23 cellular contexts compared by ENCODE assay signal in genomic region chr16:57376313-57376818, GRCh38. TPM values are rescaled to one million over a fixed set of nuclear protein-coding genes. Genes with fewer than 3 reads are reported as not detected.
DNase-seq lines count a peak whose midpoint lies in the region; ATAC-seq, FAIRE-seq and TF ChIP-seq lines count a peak whose summit lies in the region.
"Had no signal": no experiment of that assay in that cellular context is flagged by ENCODE, and none has a peak within 500 bp of the region (broad histone marks: within the 10 kb centered on the region; RNA-seq: fewer than 3 reads in every experiment).

No MANE protein-coding gene starts in this region.

- in situ Hi-C loops in HepG2 (cut with HindIII; ENCODE audit: extremely low pct_ligation_motif_present, low pct_unique_long_range_greater_than_20kb), result no loop called here

- peak overlapping the region; percentile 8 for H3K27ac Mint-ChIP-seq in activated naive CD8-positive, alpha-beta T cell treated with anti-CD3 and anti-CD28 coated beads for 36 hours
- H3K27ac Mint-ChIP-seq in memory B cell, result peak overlapping the region; percentile 81
- no peak overlapping the region for H3K27ac Mint-ChIP-seq in WTC11
- H3K27ac Mint-ChIP-seq: CD14-positive monocyte, HFFc6, IgD-negative memory B cell had no signal

- H3K36me3 ChIP-seq in HepG2 (replicated peaks in 1 of 2; ENCODE audit: control insufficient read depth in 1 of 2, insufficient read depth in 2 of 2, low read length in 2 of 2) (peaks cover 22 to 39% of the 10 kb centered on the region in 2 experiments), right lobe of liver (peaks cover 0 to under 1% (median 0%) of the 10 kb centered on the region in 4 donors)

- H4K20me1 ChIP-seq in HepG2 (ENCODE audit: insufficient read depth, low read length), result peaks cover 9% of the 10 kb centered on the region; the same call in 1 of the 2 replicates

- intact Hi-C loops in HepG2 (cut with micrococcal nuclease; ENCODE audit: unreplicated experiment) (no loop called here), right lobe of liver (cut with DNase I) (loop anchor here in 1 of 2 donors (10.0 kb wide), 1 partner anchor 72 kb away; no protein-coding TSS in a partner anchor)

- H3K4me1 ChIP-seq in HepG2 (ENCODE audit: insufficient read depth, low read length), result peaks cover 70% of the 10 kb centered on the region
- H3K4me1 ChIP-seq in right lobe of liver, result peaks cover 0 to 36% (median 8%) of the 10 kb centered on the region in 4 donors

- TF ChIP-seq RAD21 in HepG2 (CRISPR knock-in tag; IDR thresholded peaks at IDR 0.05), result no peak

- H3K27me3 Mint-ChIP-seq in activated naive CD8-positive, alpha-beta T cell treated with anti-CD3 and anti-CD28 coated beads for 36 hours, result peaks cover 5% of the 10 kb centered on the region
- H3K27me3 Mint-ChIP-seq in memory B cell, result no peaks in the 10 kb centered on the region
- no peaks in the 10 kb centered on the region for H3K27me3 Mint-ChIP-seq in WTC11 (ENCODE audit: low read depth)
- H3K27me3 Mint-ChIP-seq: IgD-negative memory B cell had no signal

- peaks cover 55% of the 10 kb centered on the region for H3K79me2 ChIP-seq in HepG2 (ENCODE audit: insufficient read depth, low read length)

- DNase-seq in HepG2 (ENCODE audit: low spot score) (no peak), right lobe of liver (no peak), memory B cell (ENCODE audit: low spot score in 2 of 2) (no peak), urothelium cell line (ENCODE audit: low spot score) (no peak), WTC11 (ENCODE audit: low spot score) (no peak), GM03348 (ENCODE audit: low spot score) (no peak), SW 1271 (lab: John Stamatoyannopoulos, UW) (no peak)
- DNase-seq in activated naive CD8-positive, alpha-beta T cell treated with anti-CD3 and anti-CD28 coated beads for 36 hours, result no peak
- DNase-seq: GF-D8, HFFc6, NCI-H1105, NCI-H1694, NCI-H2107, NCI-H2227 treated with DMSO at 0.1 percent for 48 hours, NCI-H524, SHP77 treated with DMSO at 0.1 percent for 48 hours had no signal

- CTCF ChIA-PET in HepG2 (lab: Yijun Ruan, JAX; ENCODE audit: low intra/inter-chr PET ratio, low total read pairs), result interaction anchor here (1.3 kb wide), 1 partner anchor 76 kb away, joined by 5 read pairs; no protein-coding TSS in a partner anchor
- CTCF ChIA-PET in WTC11 (lab: Charles Lee), result interaction anchor here (1.8 kb wide), 1 partner anchor 41 kb away, joined by 5 read pairs; no protein-coding TSS in a partner anchor

- H3K4me3 ChIP-seq in HepG2 (replicated peaks in 1 of 3; ENCODE audit: insufficient read depth in 1 of 3, low read depth in 2 of 3, low read length in 3 of 3) (no peak overlapping the region), right lobe of liver (no peak overlapping the region)

- TF ChIP-seq POLR2A in HepG2 (IDR thresholded peaks at IDR 0.05; ENCODE audit: insufficient read depth in 1 of 2, low read depth in 2 of 2, low read length in 2 of 2) (no peak), right lobe of liver (IDR thresholded peaks at IDR 0.05) (no peak)

- POLR2A ChIA-PET in HepG2 (lab: Yijun Ruan, JAX), result interaction anchor here (7.7 kb wide), 1 partner anchor 73 kb away, joined by 303 read pairs; no protein-coding TSS in a partner anchor
- POLR2A ChIA-PET in WTC11 (lab: Charles Lee), result no interaction called here

- peaks cover 34% of the 10 kb centered on the region for H3K4me1 Mint-ChIP-seq in activated naive CD8-positive, alpha-beta T cell treated with anti-CD3 and anti-CD28 coated beads for 36 hours
- H3K4me1 Mint-ChIP-seq in memory B cell (peaks cover 26% of the 10 kb centered on the region), WTC11 (peaks cover 18% of the 10 kb centered on the region)

- ATAC-seq in HepG2, result no peak
- ATAC-seq in right lobe of liver, result no peak
- no peak for ATAC-seq in memory B cell (ENCODE audit: low read depth)
- ATAC-seq in WTC11, result no peak

- H3K4me2 ChIP-seq in HepG2 (ENCODE audit: low read depth, low read length), result peak overlapping the region; percentile 49

- no peaks in the 10 kb centered on the region for H3K9me3 Mint-ChIP-seq in activated naive CD8-positive, alpha-beta T cell treated with anti-CD3 and anti-CD28 coated beads for 36 hours
- no peaks in the 10 kb centered on the region for H3K9me3 Mint-ChIP-seq in memory B cell
- H3K9me3 Mint-ChIP-seq in WTC11, result no peaks in the 10 kb centered on the region
- H3K9me3 Mint-ChIP-seq: HFFc6, IgD-negative memory B cell had no signal

- no peaks in the 10 kb centered on the region for H3K36me3 Mint-ChIP-seq in activated naive CD8-positive, alpha-beta T cell treated with anti-CD3 and anti-CD28 coated beads for 36 hours
- no peaks in the 10 kb centered on the region for H3K36me3 Mint-ChIP-seq in memory B cell
- H3K36me3 Mint-ChIP-seq in WTC11, result no peaks in the 10 kb centered on the region
- H3K36me3 Mint-ChIP-seq: CD14-positive monocyte had no signal

- no peak overlapping the region for H3K27ac ChIP-seq in HepG2 (ENCODE audit: extremely low read length, insufficient read depth, low read length)
- H3K27ac ChIP-seq in right lobe of liver, result no peak overlapping the region

- H3K9ac ChIP-seq in HepG2 (ENCODE audit: insufficient read depth, low read depth, low read length), result no peak overlapping the region

- TF ChIP-seq CTCF in HepG2 (CRISPR knock-in tag; IDR thresholded peaks at IDR 0.05) (no peak), right lobe of liver (IDR thresholded peaks at IDR 0.05) (no peak), WTC11 (IDR thresholded peaks at IDR 0.05) (no peak)

- WGBS in HepG2 (ENCODE audit: low lambda C conversion rate), result over 99% methylated on average over 3 of the region's 3 CpGs
- 100% methylated on average over 3 of the region's 3 CpGs for WGBS in right lobe of liver (ENCODE audit: insufficient coverage, low coverage, low lambda C conversion rate, missing lambda C conversion rate)

- no peak for FAIRE-seq in HepG2 (lab: Jason Lieb, UNC)
- peak; percentile 67 for FAIRE-seq in urothelium cell line (lab: Jason Lieb, UNC)

- TF ChIP-seq EP300 in HepG2 (IDR thresholded peaks at IDR 0.05; ENCODE audit: low read depth in 2 of 2, low read length in 2 of 2), result no peak
- TF ChIP-seq EP300 in HepG2 (CRISPR knock-in tag; IDR thresholded peaks at IDR 0.05; ENCODE audit: borderline replicate concordance), result no peak

- H2AFZ ChIP-seq in HepG2 (ENCODE audit: low read length), result no peak overlapping the region

- H3K4me3 Mint-ChIP-seq in activated naive CD8-positive, alpha-beta T cell treated with anti-CD3 and anti-CD28 coated beads for 36 hours, result no peak overlapping the region
- H3K4me3 Mint-ChIP-seq in memory B cell (no peak overlapping the region), WTC11 (no peak overlapping the region)
- H3K4me3 Mint-ChIP-seq: CD14-positive monocyte, HFFc6 had no signal

- H3K9me3 ChIP-seq in HepG2 (ENCODE audit: low read length) (no peaks in the 10 kb centered on the region), right lobe of liver (no peaks in the 10 kb centered on the region)

- BruUV-seq in HepG2 (replicated peaks; lab: Mats Ljungman, UMichigan), result no TSS peak

- H3K27me3 ChIP-seq in HepG2 (ENCODE audit: control insufficient read depth in 1 of 2, insufficient read depth in 2 of 2, low read length in 2 of 2), result no peaks in the 10 kb centered on the region; a peak in 1 of 5 replicates
- no peaks in the 10 kb centered on the region for H3K27me3 ChIP-seq in right lobe of liver

RNA-seq across cellular contexts. Expression of gene CX3CL1, which starts 4.1 kb away (rescaled TPM):
- total RNA-seq in HepG2 (2016; rRNA removed; fragmentation: Illumina TruSeq; extraction: Trizol) (23.4 and 57.3 TPM in 2 replicates), right lobe of liver (10 to 100 TPM in 3 of 6 experiments, 1 to 10 TPM in 3; 3.3 to 20.5 (median 9.8) TPM), WTC11 (2021) (0.66 to 1.2 TPM (median 1.1 TPM) in 3 replicates)
- total RNA-seq in HepG2 (2016; cell fraction: cytosol; rRNA removed; fragmentation: Illumina TruSeq; extraction: Trizol; ENCODE audit: low read depth), result 7.3 and 8.2 TPM in 2 replicates
- 21.6 and 59.9 TPM in 2 replicates for total RNA-seq in HepG2 (2016; cell fraction: insoluble cytoplasmic fraction; rRNA removed; fragmentation: Illumina TruSeq; extraction: Trizol)
- total RNA-seq in HepG2 (2016; cell fraction: membrane; rRNA removed; fragmentation: Illumina TruSeq; extraction: Trizol), result 22.2 and 22.7 TPM in 2 replicates
- 62.3 and 70.4 TPM in 2 replicates for total RNA-seq in HepG2 (2016; cell fraction: nucleus; rRNA removed; fragmentation: Illumina TruSeq; extraction: Trizol)
- polyA plus RNA-seq in HepG2 (2011; rRNA removed), result 60.8 and 96.8 TPM in 2 replicates
- 56.4 and 56.5 TPM in 2 replicates for polyA plus RNA-seq in HepG2 (2011; cell fraction: cytosol; rRNA removed)
- 79.9 and 86.1 TPM in 2 replicates for polyA plus RNA-seq in HepG2 (2011; cell fraction: nucleus; rRNA removed)
- 41.7 and 72.2 TPM in 2 replicates for polyA plus RNA-seq in HepG2 (2012)
- polyA plus RNA-seq in HepG2 (2016; cell fraction: cytosol; fragmentation: Illumina TruSeq; extraction: Trizol; ENCODE audit: low read depth), result 7.2 and 7.4 TPM in 2 replicates
- 27.9 and 36.9 TPM in 2 replicates for polyA plus RNA-seq in HepG2 (2016; cell fraction: insoluble cytoplasmic fraction; fragmentation: Illumina TruSeq; extraction: Trizol; ENCODE audit: low read depth)
- polyA plus RNA-seq in HepG2 (2016; cell fraction: membrane; fragmentation: Illumina TruSeq; extraction: Trizol; ENCODE audit: low read depth), result 15.0 and 15.2 TPM in 2 replicates
- polyA plus RNA-seq in HepG2 (2016; cell fraction: nucleus; fragmentation: Illumina TruSeq; extraction: Trizol; ENCODE audit: insufficient read depth, low read depth), result 134 and 147 TPM in 2 replicates
- 0.19 and 92.7 TPM in 2 replicates for polyA minus RNA-seq in HepG2 (2011; rRNA and poly(A)+ RNA removed; ENCODE audit: low replicate concordance)
- polyA minus RNA-seq in HepG2 (2011; cell fraction: cytosol; rRNA and poly(A)+ RNA removed), result 36.8 and 44.2 TPM in 2 replicates
- polyA minus RNA-seq in HepG2 (2011; cell fraction: nucleus; rRNA and poly(A)+ RNA removed), result 38.0 and 38.2 TPM in 2 replicates
- total RNA-seq in activated naive CD8-positive, alpha-beta T cell treated with anti-CD3 and anti-CD28 coated beads for 36 hours, result under 1 TPM in 1 of 2 experiments, not detected in 1; 0.14 TPM
- total RNA-seq: A673, HFFc6, LHCN-M2 had no signal
- polyA plus RNA-seq: CD14-positive monocyte, IgD-negative memory B cell had no signal

RNA-seq across cellular contexts. Expression of gene CCL22, which starts 17.8 kb away (rescaled TPM):
- total RNA-seq in HepG2 (2016; rRNA removed; fragmentation: Illumina TruSeq; extraction: Trizol), result 0.06 TPM in 1 of 2 replicates, not detected in the other
- total RNA-seq in HepG2 (2016; cell fraction: cytosol; rRNA removed; fragmentation: Illumina TruSeq; extraction: Trizol; ENCODE audit: low read depth), result not detected in 2 replicates
- total RNA-seq in HepG2 (2016; cell fraction: insoluble cytoplasmic fraction; rRNA removed; fragmentation: Illumina TruSeq; extraction: Trizol), result 0.06 and 0.09 TPM in 2 replicates
- not detected in 2 replicates for total RNA-seq in HepG2 (2016; cell fraction: membrane; rRNA removed; fragmentation: Illumina TruSeq; extraction: Trizol)
- total RNA-seq in HepG2 (2016; cell fraction: nucleus; rRNA removed; fragmentation: Illumina TruSeq; extraction: Trizol), result 0.16 TPM in 1 of 2 replicates, not detected in the other
- 0.04 TPM in 1 of 2 replicates, not detected in the other for polyA plus RNA-seq in HepG2 (2011; rRNA removed)
- 0.01 and 0.04 TPM in 2 replicates for polyA plus RNA-seq in HepG2 (2011; cell fraction: cytosol; rRNA removed)
- 0.03 TPM in 1 of 2 replicates, not detected in the other for polyA plus RNA-seq in HepG2 (2011; cell fraction: nucleus; rRNA removed)
- polyA plus RNA-seq in HepG2 (2012), result 0.04 TPM in 1 of 2 replicates, not detected in the other
- polyA plus RNA-seq in HepG2 (2016; cell fraction: cytosol; fragmentation: Illumina TruSeq; extraction: Trizol; ENCODE audit: low read depth), result 0.05 TPM in 1 of 2 replicates, not detected in the other
- polyA plus RNA-seq in HepG2 (2016; cell fraction: insoluble cytoplasmic fraction; fragmentation: Illumina TruSeq; extraction: Trizol; ENCODE audit: low read depth), result 0.17 TPM in 1 of 2 replicates, not detected in the other
- polyA plus RNA-seq in HepG2 (2016; cell fraction: membrane; fragmentation: Illumina TruSeq; extraction: Trizol; ENCODE audit: low read depth), result 0.06 TPM in 1 of 2 replicates, not detected in the other
- polyA plus RNA-seq in HepG2 (2016; cell fraction: nucleus; fragmentation: Illumina TruSeq; extraction: Trizol; ENCODE audit: insufficient read depth, low read depth), result 0.25 TPM in 1 of 2 replicates, not detected in the other
- polyA minus RNA-seq in HepG2 (2011; rRNA and poly(A)+ RNA removed; ENCODE audit: low replicate concordance), result 0.07 TPM in 1 of 2 replicates, not detected in the other
- polyA minus RNA-seq in HepG2 (2011; cell fraction: cytosol; rRNA and poly(A)+ RNA removed), result not detected in 2 replicates
- not detected in 2 replicates for polyA minus RNA-seq in HepG2 (2011; cell fraction: nucleus; rRNA and poly(A)+ RNA removed)
- total RNA-seq in right lobe of liver, result under 1 TPM in 2 of 6 experiments, not detected in 4; 0.12 to 0.16 TPM
- total RNA-seq in activated naive CD8-positive, alpha-beta T cell treated with anti-CD3 and anti-CD28 coated beads for 36 hours, result 10 to 100 TPM; 12.4 to 12.7 TPM
- total RNA-seq in WTC11 (2021), result 0.35 to 0.60 TPM (median 0.44 TPM) in 3 replicates
- total RNA-seq: A673, Daoy, H4, HFFc6, HT1080, LHCN-M2 had no signal

RNA-seq across cellular contexts. Expression of gene CCL17, which starts 28.2 kb away (rescaled TPM):
- total RNA-seq in HepG2 (2016; rRNA removed; fragmentation: Illumina TruSeq; extraction: Trizol) (not detected in 2 replicates), right lobe of liver (not detected), WTC11 (2021) (not detected in 3 replicates)
- not detected in 2 replicates for total RNA-seq in HepG2 (2016; cell fraction: cytosol; rRNA removed; fragmentation: Illumina TruSeq; extraction: Trizol; ENCODE audit: low read depth)
- not detected in 2 replicates for total RNA-seq in HepG2 (2016; cell fraction: insoluble cytoplasmic fraction; rRNA removed; fragmentation: Illumina TruSeq; extraction: Trizol)
- total RNA-seq in HepG2 (2016; cell fraction: membrane; rRNA removed; fragmentation: Illumina TruSeq; extraction: Trizol), result not detected in 2 replicates
- not detected in 2 replicates for total RNA-seq in HepG2 (2016; cell fraction: nucleus; rRNA removed; fragmentation: Illumina TruSeq; extraction: Trizol)
- polyA plus RNA-seq in HepG2 (2011; rRNA removed), result not detected in 2 replicates
- polyA plus RNA-seq in HepG2 (2011; cell fraction: cytosol; rRNA removed), result not detected in 2 replicates
- polyA plus RNA-seq in HepG2 (2011; cell fraction: nucleus; rRNA removed), result not detected in 2 replicates
- not detected in 2 replicates for polyA plus RNA-seq in HepG2 (2012)
- not detected in 2 replicates for polyA plus RNA-seq in HepG2 (2016; cell fraction: cytosol; fragmentation: Illumina TruSeq; extraction: Trizol; ENCODE audit: low read depth)
- not detected in 2 replicates for polyA plus RNA-seq in HepG2 (2016; cell fraction: insoluble cytoplasmic fraction; fragmentation: Illumina TruSeq; extraction: Trizol; ENCODE audit: low read depth)
- not detected in 2 replicates for polyA plus RNA-seq in HepG2 (2016; cell fraction: membrane; fragmentation: Illumina TruSeq; extraction: Trizol; ENCODE audit: low read depth)
- polyA plus RNA-seq in HepG2 (2016; cell fraction: nucleus; fragmentation: Illumina TruSeq; extraction: Trizol; ENCODE audit: insufficient read depth, low read depth), result not detected in 2 replicates
- polyA minus RNA-seq in HepG2 (2011; rRNA and poly(A)+ RNA removed; ENCODE audit: low replicate concordance), result not detected in 2 replicates
- not detected in 2 replicates for polyA minus RNA-seq in HepG2 (2011; cell fraction: cytosol; rRNA and poly(A)+ RNA removed)
- polyA minus RNA-seq in HepG2 (2011; cell fraction: nucleus; rRNA and poly(A)+ RNA removed), result not detected in 2 replicates
- not detected for total RNA-seq in activated naive CD8-positive, alpha-beta T cell treated with anti-CD3 and anti-CD28 coated beads for 36 hours
- total RNA-seq: A673, Daoy, H4, HFFc6, HT1080, LHCN-M2 had no signal
- polyA plus RNA-seq: CD14-positive monocyte, IgD-negative memory B cell had no signal
